9 cellular contexts compared by ENCODE assay signal in genomic region chr11:616320-617220, GRCh38. TPM values are rescaled to one million over a fixed set of nuclear protein-coding genes. Genes with fewer than 3 reads are reported as not detected.
DNase-seq lines count a peak whose midpoint lies in the region; ATAC-seq and TF ChIP-seq lines count a peak whose summit lies in the region.
"Had no signal": no experiment of that assay in that cellular context is flagged by ENCODE, and none has a peak within 500 bp of the region (broad histone marks: within the 10 kb centered on the region; RNA-seq: fewer than 3 reads in every experiment).

No MANE protein-coding gene starts in this region.

- H3K27me3 Mint-ChIP-seq in stimulated activated naive CD8-positive, alpha-beta T cell treated with anti-CD3 and anti-CD28 coated beads, Interleukin-15, Interleukin-2, amounts not matched to agents 100 ng/mL and 50 ng/mL, for 24 hours: no peaks in the 10 kb centered on the region
- no peaks in the 10 kb centered on the region for H3K27me3 Mint-ChIP-seq in brain

- 79 to 83% methylated on average over 30 to 39 of the region's 39 CpGs for WGBS in lower leg skin, 2 donors

- TF ChIP-seq CTCF in brain (conservative IDR thresholded peaks at IDR 0.05) (no peak), lower leg skin (IDR thresholded peaks at IDR 0.05) (no peak)

- no peak for DNase-seq in stimulated activated naive CD8-positive, alpha-beta T cell treated with anti-CD3 and anti-CD28 coated beads, Interleukin-15, Interleukin-2, amounts not matched to agents 100 U/mL and 50 U/mL, for 24 hours
- no peak for DNase-seq in stimulated activated naive CD4-positive, alpha-beta T cell treated with Interleukin-2 at 50 U/mL for 16 hours (lab: John Stamatoyannopoulos, UW)
- DNase-seq in kidney glomerular epithelial cell (lab: John Stamatoyannopoulos, UW): no peak
- no peak for DNase-seq in lower leg skin (ENCODE audit: low spot score in 2 of 2)

- intact Hi-C loops in lower leg skin (cut with DNase I; ENCODE audit: low total_unique reads): no loop called here

- no peak for TF ChIP-seq POLR2A in lower leg skin (IDR thresholded peaks at IDR 0.05)

- no peaks in the 10 kb centered on the region for H3K9me3 ChIP-seq in mononuclear cell (ENCODE audit: low read depth, low read length)

- ATAC-seq in stimulated activated naive CD8-positive, alpha-beta T cell treated with anti-CD3 and anti-CD28 coated beads, Interleukin-15, Interleukin-2, amounts not matched to agents 100 U/mL and 50 U/mL, for 24 hours: no peak
- no peak for ATAC-seq in GM19324 (IDR thresholded peaks at IDR 0.05; ENCODE audit: low FRiP score, unreplicated experiment)

- H3K27me3 ChIP-seq in mononuclear cell (ENCODE audit: insufficient read depth, low read length): no peaks in the 10 kb centered on the region

- no peaks in the 10 kb centered on the region for H3K9me3 Mint-ChIP-seq in stimulated activated naive CD8-positive, alpha-beta T cell treated with anti-CD3 and anti-CD28 coated beads, Interleukin-15, Interleukin-2, amounts not matched to agents 100 ng/mL and 50 ng/mL, for 24 hours
- H3K9me3 Mint-ChIP-seq in brain: no peaks in the 10 kb centered on the region

- H3K4me3 ChIP-seq in mononuclear cell (ENCODE audit: low read length) (peak overlapping the region; percentile 87), lower leg skin (ENCODE audit: low read depth, poor library complexity, severe bottlenecking) (no peak overlapping the region)

- peak overlapping the region; percentile 87 for H3K4me3 Mint-ChIP-seq in stimulated activated naive CD8-positive, alpha-beta T cell treated with anti-CD3 and anti-CD28 coated beads, Interleukin-15, Interleukin-2, amounts not matched to agents 100 ng/mL and 50 ng/mL, for 24 hours
- peak overlapping the region; percentile 79 to 86 (median 84) for H3K4me3 Mint-ChIP-seq in brain

- H3K36me3 Mint-ChIP-seq in stimulated activated naive CD8-positive, alpha-beta T cell treated with anti-CD3 and anti-CD28 coated beads, Interleukin-15, Interleukin-2, amounts not matched to agents 100 ng/mL and 50 ng/mL, for 24 hours (ENCODE audit: low read depth): peaks cover 9% of the 10 kb centered on the region
- peaks cover 8% of the 10 kb centered on the region for H3K36me3 Mint-ChIP-seq in brain

- H3K4me1 Mint-ChIP-seq in stimulated activated naive CD8-positive, alpha-beta T cell treated with anti-CD3 and anti-CD28 coated beads, Interleukin-15, Interleukin-2, amounts not matched to agents 100 ng/mL and 50 ng/mL, for 24 hours (ENCODE audit: low read depth): peaks cover 22% of the 10 kb centered on the region
- peaks cover 12% of the 10 kb centered on the region for H3K4me1 Mint-ChIP-seq in brain

- H3K27ac Mint-ChIP-seq in stimulated activated naive CD8-positive, alpha-beta T cell treated with anti-CD3 and anti-CD28 coated beads, Interleukin-15, Interleukin-2, amounts not matched to agents 100 ng/mL and 50 ng/mL, for 24 hours: peak overlapping the region; percentile 70
- H3K27ac Mint-ChIP-seq in brain: peak overlapping the region; percentile 60 to 86 (median 83)

- H3K4me1 ChIP-seq in mononuclear cell (ENCODE audit: insufficient read depth, low read length): peaks cover 34% of the 10 kb centered on the region

RNA-seq across cellular contexts. Expression of gene IRF7, which starts 0.8 kb away (rescaled TPM):
- 13.2 TPM for polyA plus RNA-seq in brain (ENCODE audit: insufficient read depth, low read depth, low replicate concordance)
- total RNA-seq in mononuclear cell (50.9 TPM), lower leg skin (10 to 100 TPM; 33.7 to 40.9 (median 36.6) TPM)

RNA-seq across cellular contexts. Expression of gene CDHR5, which starts 8.2 kb away (rescaled TPM):
- not detected for polyA plus RNA-seq in brain (ENCODE audit: insufficient read depth, low read depth, low replicate concordance)
- total RNA-seq in mononuclear cell (0.10 TPM), lower leg skin (not detected)
- total RNA-seq: dermis blood vessel endothelial cell had no signal

RNA-seq across cellular contexts. Expression of gene SCT, which starts 10.4 kb away (rescaled TPM):
- polyA plus RNA-seq in brain (ENCODE audit: insufficient read depth, low read depth, low replicate concordance): not detected
- not detected for total RNA-seq in mononuclear cell
- not detected for total RNA-seq in lower leg skin
- total RNA-seq: dermis blood vessel endothelial cell had no signal

RNA-seq across cellular contexts. Expression of gene DRD4, which starts 20.5 kb away (rescaled TPM):
- 0.71 TPM for polyA plus RNA-seq in brain (ENCODE audit: insufficient read depth, low read depth, low replicate concordance)
- 0.10 TPM for total RNA-seq in mononuclear cell
- total RNA-seq in lower leg skin: 1 to 10 TPM in 1 of 4 donors, under 1 TPM in 1, not detected in 2; 0.23 to 2.0 TPM

RNA-seq across cellular contexts. Expression of gene PHRF1, which starts 40.3 kb away (rescaled TPM):
- 12.6 TPM for polyA plus RNA-seq in brain (ENCODE audit: insufficient read depth, low read depth, low replicate concordance)
- total RNA-seq in mononuclear cell: 25.1 TPM
- total RNA-seq in lower leg skin: 10 to 100 TPM; 30.0 to 55.2 (median 31.5) TPM
